32 cellular contexts compared by ENCODE assay signal in the genomic region with DNA sequence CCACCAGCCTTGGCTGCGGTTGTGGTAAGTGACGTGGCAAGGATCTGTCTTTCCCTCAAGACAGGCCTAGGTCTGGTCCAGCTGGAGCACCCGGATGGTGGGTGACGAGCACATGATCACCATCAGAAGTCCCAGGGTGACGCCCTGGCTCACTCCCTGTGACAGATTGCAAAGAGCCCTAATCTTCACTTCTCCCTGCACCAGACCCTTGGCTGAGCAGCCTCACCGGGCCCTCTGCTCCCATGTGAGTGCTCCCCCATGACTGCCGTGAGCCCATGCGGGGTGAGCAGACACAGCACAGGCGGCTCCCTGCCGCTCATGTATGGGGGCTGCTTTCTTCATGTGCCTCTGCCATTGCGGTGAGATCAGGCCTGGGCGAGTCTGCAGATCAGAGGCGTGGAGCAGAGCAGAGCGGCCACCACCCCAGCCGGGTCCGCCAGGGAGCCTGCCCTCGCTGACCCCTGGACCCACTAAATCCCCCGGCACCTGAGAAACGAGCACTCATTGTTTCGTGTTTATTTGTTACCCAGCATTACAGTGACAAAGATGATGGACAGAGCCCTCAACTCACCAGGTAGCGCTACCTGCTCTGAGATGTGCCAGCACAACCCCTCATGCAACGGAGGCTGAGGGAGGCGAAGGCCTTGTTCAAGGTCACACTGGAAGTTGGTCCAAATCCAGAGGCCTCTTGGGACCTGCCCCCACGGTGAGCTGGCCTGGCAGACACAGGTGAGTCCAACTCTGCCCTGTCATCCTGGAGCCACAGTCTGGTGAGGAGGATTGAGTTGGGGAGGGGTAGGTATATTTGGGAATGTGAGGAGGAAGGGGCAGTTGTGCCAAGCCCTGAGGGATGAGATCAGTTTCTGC. TPM values are rescaled to one million over a fixed set of nuclear protein-coding genes. Genes with fewer than 3 reads are reported as not detected.
"Had no signal": no experiment of that assay in that cellular context is flagged by ENCODE, and none has a peak within 500 bp of the region (broad histone marks: within the 10 kb centered on the region; RNA-seq: fewer than 3 reads in every experiment).

No MANE protein-coding gene starts in this region.

- H3K9me3 Mint-ChIP-seq: activated B cell treated with CpG ODN at 0.5 μM for 24 hours; activated CD4-positive, alpha-beta memory T cell treated with anti-CD3 and anti-CD28 coated beads for 36 hours; activated naive CD4-positive, alpha-beta T cell treated with anti-CD3 and anti-CD28 coated beads, Interleukin-2, amount 10 ng/mL, durations not matched to agents 7 days and 5 days; activated naive CD8-positive, alpha-beta T cell treated with anti-CD3 and anti-CD28 coated beads, Interleukin-2, amount 50 U/mL, for 24 hours had no signal

- DNase-seq: activated B cell treated with CpG ODN at 0.5 μM for 24 hours; activated CD4-positive, alpha-beta memory T cell treated with anti-CD3 and anti-CD28 coated beads for 36 hours; activated CD4-positive, alpha-beta T cell treated with anti-CD3 and anti-CD28 coated beads for 4 hours; activated CD4-positive, alpha-beta T cell treated with anti-CD3 and anti-CD28 coated beads, Interleukin-2, amount 50 U/mL, for 1 hour; activated CD4-positive, CD25-positive, alpha-beta regulatory T cell treated with anti-CD3 and anti-CD28 coated beads, Interleukin-2, amount 50 U/mL, for 72 hours; activated CD8-positive, alpha-beta memory T cell treated with anti-CD3 and anti-CD28 coated beads, Interleukin-2, amount 50 U/mL, for 4 hours; activated effector memory CD4-positive, alpha-beta T cell treated with Interleukin-2 at 50 U/mL for 16 hours; activated naive CD4-positive, alpha-beta T cell treated with anti-CD3 and anti-CD28 coated beads, Interleukin-2, amount 10 ng/mL, durations not matched to agents 7 days and 5 days; activated naive CD8-positive, alpha-beta T cell treated with anti-CD3 and anti-CD28 coated beads, Interleukin-2, amount 50 U/mL, for 24 hours; activated T-cell treated with anti-CD3 and anti-CD28 coated beads for 4 hours; activated T-cell treated with anti-CD3 and anti-CD28 coated beads, Interleukin-2, amount 50 U/mL, for 48 hours; anterior cingulate cortex; central memory CD4-positive, alpha-beta T cell; NCI-H1048; NCI-H1105 treated with DMSO at 0.1 percent for 48 hours; NCI-H1436; NCI-H1694; NCI-H1930; NCI-H2081 treated with DMSO at 0.1 percent for 48 hours; NCI-H446 treated with DMSO at 0.1 percent for 48 hours; NCI-H524; NCI-H69; SW 1271; T-helper 1 cell; T-helper 2 cell; T-helper 9 cell had no signal

- H3K4me3 Mint-ChIP-seq: activated B cell treated with CpG ODN at 0.5 μM for 24 hours; activated CD4-positive, alpha-beta memory T cell treated with anti-CD3 and anti-CD28 coated beads for 36 hours; activated naive CD4-positive, alpha-beta T cell treated with anti-CD3 and anti-CD28 coated beads, Interleukin-2, amount 10 ng/mL, durations not matched to agents 7 days and 5 days; activated naive CD8-positive, alpha-beta T cell; activated naive CD8-positive, alpha-beta T cell treated with anti-CD3 and anti-CD28 coated beads, Interleukin-2, amount 50 U/mL, for 24 hours; brain had no signal

- H3K27ac Mint-ChIP-seq: activated B cell treated with CpG ODN at 0.5 μM for 24 hours; activated CD4-positive, alpha-beta memory T cell treated with anti-CD3 and anti-CD28 coated beads for 36 hours; activated naive CD4-positive, alpha-beta T cell treated with anti-CD3 and anti-CD28 coated beads, Interleukin-2, amount 10 ng/mL, durations not matched to agents 7 days and 5 days; activated naive CD8-positive, alpha-beta T cell; activated naive CD8-positive, alpha-beta T cell treated with anti-CD3 and anti-CD28 coated beads, Interleukin-2, amount 50 U/mL, for 24 hours; brain had no signal

- ATAC-seq: activated naive CD8-positive, alpha-beta T cell treated with anti-CD3 and anti-CD28 coated beads, Interleukin-2, amount 50 U/mL, for 24 hours had no signal

- H3K36me3 Mint-ChIP-seq: activated CD4-positive, alpha-beta memory T cell treated with anti-CD3 and anti-CD28 coated beads for 36 hours; activated naive CD4-positive, alpha-beta T cell treated with anti-CD3 and anti-CD28 coated beads, Interleukin-2, amount 10 ng/mL, durations not matched to agents 7 days and 5 days; activated naive CD8-positive, alpha-beta T cell; brain had no signal

- FAIRE-seq: RCC 7860 had no signal

- H3K4me1 Mint-ChIP-seq: activated B cell treated with CpG ODN at 0.5 μM for 24 hours; activated naive CD4-positive, alpha-beta T cell treated with anti-CD3 and anti-CD28 coated beads, Interleukin-2, amount 10 ng/mL, durations not matched to agents 7 days and 5 days; activated naive CD8-positive, alpha-beta T cell treated with anti-CD3 and anti-CD28 coated beads, Interleukin-2, amount 50 U/mL, for 24 hours had no signal

- H3K27ac ChIP-seq: RWPE1, VCaP had no signal

RNA-seq across cellular contexts. Expression of a gene that starts 9.3 kb away (rescaled TPM):
- total RNA-seq: activated B cell treated with CpG ODN at 0.5 μM for 24 hours; activated CD4-positive, alpha-beta memory T cell treated with anti-CD3 and anti-CD28 coated beads for 36 hours; M059J had no signal
